ENCODE assay signal across 9 cellular contexts in the genomic region with DNA sequence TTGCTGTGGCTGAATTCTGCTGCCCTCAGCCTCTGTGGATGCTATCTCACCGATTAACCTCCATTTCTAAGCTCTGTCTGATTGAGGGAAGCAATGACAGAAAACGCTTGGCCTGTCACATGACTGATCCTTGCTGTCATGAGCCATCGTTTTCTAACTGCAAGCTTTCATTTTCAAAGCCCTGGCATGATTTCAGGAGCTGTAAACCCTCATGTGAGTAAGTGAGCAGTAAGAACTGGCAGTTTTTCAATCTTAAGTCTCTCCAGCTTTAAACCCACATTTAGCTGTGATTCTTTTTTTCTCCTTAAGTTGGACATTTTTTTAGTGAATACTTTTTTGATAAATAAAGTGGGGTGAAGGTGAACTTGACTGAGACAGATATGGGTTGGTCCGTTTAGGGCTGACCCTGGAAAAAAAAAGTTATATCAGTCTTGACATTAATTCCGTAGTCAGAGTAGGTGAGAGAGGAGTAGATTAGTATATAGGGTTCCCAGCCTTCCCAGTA.
DNase-seq lines count a peak whose midpoint lies in the region; ATAC-seq and TF ChIP-seq lines count a peak whose summit lies in the region.
"Had no signal": no experiment of that assay in that cellular context is flagged by ENCODE, and none has a peak within 500 bp of the region (broad histone marks: within the 10 kb centered on the region; RNA-seq: fewer than 3 reads in every experiment).

No MANE protein-coding gene starts in this region.

- H3K4me3 ChIP-seq in brain microvascular endothelial cell (ENCODE audit: low read depth, low read length): no peak overlapping the region
- no peak overlapping the region for H3K4me3 ChIP-seq in transverse colon

- intact Hi-C loops in left colon (cut with DNase I, micrococcal nuclease) (no loop called here), transverse colon (cut with DNase I; ENCODE audit: low total_unique reads) (no loop called here)

- H3K4me1 ChIP-seq in transverse colon: peaks cover 3 to 12% (median 5%) of the 10 kb centered on the region in 4 donors

- H3K9me3 ChIP-seq in transverse colon: no peaks in the 10 kb centered on the region

- in situ Hi-C loops in brain microvascular endothelial cell (cut with HindIII; ENCODE audit: low pct_ligation_motif_present, low sequenced_read_pairs) (no loop called here), transverse colon (cut with MboI; ENCODE audit: low pct_ligation_motif_present in 1 of 4, low pct_unique_long_range_greater_than_20kb in 1 of 4, low sequenced_read_pairs in 3 of 4) (loop anchor here in 1 of 4 donors (25.0 kb wide), 2 partner anchors 94 to 344 kb away; a partner anchor contains a TSS)

- H3K36me3 Mint-ChIP-seq in effector memory CD8-positive, alpha-beta T cell (ENCODE audit: insufficient read depth): no peaks in the 10 kb centered on the region
- H3K36me3 Mint-ChIP-seq: natural killer cell treated with Interleukin-12 subunit alpha and Interleukin-12 subunit beta and Interleukin-15 and Interleukin-18, amount 100 ng/mL, for 72 hours had no signal

- DNase-seq in NCI-H2196 (lab: John Stamatoyannopoulos, UW; ENCODE audit: unreplicated experiment): peak; percentile 45
- DNase-seq in NCI-H2196 treated with DMSO at 0.1 percent for 48 hours (lab: John Stamatoyannopoulos, UW; ENCODE audit: unreplicated experiment): no peak
- peak; percentile 94 for DNase-seq in brain microvascular endothelial cell
- peak; percentile 35 to 70 for DNase-seq in left colon
- DNase-seq in transverse colon: peak; percentile 67
- no peak for DNase-seq in GM19240 (ENCODE audit: insufficient read length, low spot score)
- no peak for DNase-seq in effector memory CD8-positive, alpha-beta T cell
- no peak for DNase-seq in HuH-7 (ENCODE audit: low spot score)

- H3K4me3 Mint-ChIP-seq in effector memory CD8-positive, alpha-beta T cell: no peak overlapping the region
- H3K4me3 Mint-ChIP-seq: natural killer cell treated with Interleukin-12 subunit alpha and Interleukin-12 subunit beta and Interleukin-15 and Interleukin-18, amount 100 ng/mL, for 72 hours had no signal

- H3K36me3 ChIP-seq in brain microvascular endothelial cell (replicated peaks): no peaks in the 10 kb centered on the region
- no peaks in the 10 kb centered on the region for H3K36me3 ChIP-seq in transverse colon

- H3K27ac ChIP-seq in brain microvascular endothelial cell (no peak overlapping the region), transverse colon (peak overlapping the region in 3 of 4 donors; percentile 17 to 25 (median 17))

- H3K27me3 ChIP-seq in brain microvascular endothelial cell (replicated peaks) (no peaks in the 10 kb centered on the region), transverse colon (no peaks in the 10 kb centered on the region)

- peak; percentile 97 for ATAC-seq in left colon
- no peak for ATAC-seq in effector memory CD8-positive, alpha-beta T cell (replicated peaks)
- ATAC-seq: natural killer cell treated with Interleukin-12 subunit alpha and Interleukin-12 subunit beta and Interleukin-15 and Interleukin-18, amount 100 ng/mL, for 72 hours had no signal

- TF ChIP-seq EP300 in transverse colon (IDR thresholded peaks at IDR 0.05; ENCODE audit: low read depth): no peak

- WGBS in transverse colon (ENCODE audit: low coverage in 1 of 2), 2 donors: 22 to 37% methylated on average over 4 to 5 of the region's 5 CpGs

- TF ChIP-seq CTCF in brain microvascular endothelial cell (IDR thresholded peaks at IDR 0.05; ENCODE audit: low read depth, low read length, missing control alignments): no peak
- TF ChIP-seq CTCF in transverse colon (IDR thresholded peaks at IDR 0.05): no peak

- no peak overlapping the region for H3K27ac Mint-ChIP-seq in effector memory CD8-positive, alpha-beta T cell
- H3K27ac Mint-ChIP-seq: natural killer cell treated with Interleukin-12 subunit alpha and Interleukin-12 subunit beta and Interleukin-15 and Interleukin-18, amount 100 ng/mL, for 72 hours had no signal

- no peaks in the 10 kb centered on the region for H3K27me3 Mint-ChIP-seq in effector memory CD8-positive, alpha-beta T cell

- TF ChIP-seq POLR2A in transverse colon (IDR thresholded peaks at IDR 0.05): no peak

- no peaks in the 10 kb centered on the region for H3K4me1 Mint-ChIP-seq in effector memory CD8-positive, alpha-beta T cell (ENCODE audit: low read depth in 2 of 2)

- H3K9me3 Mint-ChIP-seq in effector memory CD8-positive, alpha-beta T cell: no peaks in the 10 kb centered on the region
- H3K9me3 Mint-ChIP-seq: natural killer cell treated with Interleukin-12 subunit alpha and Interleukin-12 subunit beta and Interleukin-15 and Interleukin-18, amount 100 ng/mL, for 72 hours had no signal

Comparison
In these comparisons a context has a peak if more than half of its experiments do, and no peak if none do; other contexts are left out.
1. DNase-seq: peak in NCI-H2196 (single experiment), brain microvascular endothelial cell (single experiment), left colon (2 of 2) and transverse colon (single experiment); none in NCI-H2196 treated with DMSO at 0.1 percent for 48 hours (single experiment), GM19240 (single experiment), effector memory CD8-positive, alpha-beta T cell (0 of 3) and HuH-7 (single experiment).